8 cellular contexts compared by ENCODE assay signal in the genomic region with DNA sequence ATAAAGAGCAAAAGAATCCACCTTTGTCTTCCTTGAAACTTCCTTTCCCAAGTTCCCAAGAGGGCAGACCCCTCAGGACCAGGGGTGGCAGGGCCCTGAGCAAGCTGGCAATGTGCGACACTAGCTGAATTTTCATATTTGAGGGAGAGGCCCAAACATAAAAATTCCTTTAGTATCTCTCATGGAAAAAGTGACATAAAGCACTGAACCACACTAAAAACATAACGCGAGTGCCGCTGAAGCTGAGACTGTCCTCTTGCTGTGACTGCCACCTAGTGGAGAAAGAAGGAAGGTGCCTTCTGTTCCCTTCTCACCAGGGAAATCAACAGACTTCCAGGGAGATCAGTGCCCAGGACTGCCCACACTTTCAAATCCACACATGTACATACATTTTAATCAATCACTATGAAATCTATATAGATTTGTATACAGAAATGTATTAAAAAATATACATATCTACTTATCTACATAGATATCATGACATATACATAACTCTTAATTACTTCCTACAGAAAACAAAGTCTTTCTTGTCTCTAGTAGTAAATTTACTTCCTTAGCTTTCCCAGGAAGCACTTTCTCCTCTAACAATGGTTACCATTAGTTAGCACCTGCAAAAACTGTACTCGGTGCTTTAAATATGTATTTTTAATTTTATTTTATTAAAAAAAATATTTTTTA. TPM values are rescaled to one million over a fixed set of nuclear protein-coding genes. Genes with fewer than 3 reads are reported as not detected.
DNase-seq lines count a peak whose midpoint lies in the region; ATAC-seq and TF ChIP-seq lines count a peak whose summit lies in the region.

No MANE protein-coding gene starts in this region.

- no peak for TF ChIP-seq POLR2A in erythroblast (IDR thresholded peaks at IDR 0.05; ENCODE audit: low read length)

- no peak for ATAC-seq in HG02642 (IDR thresholded peaks at IDR 0.05; ENCODE audit: poor library complexity, unreplicated experiment)

- DNase-seq in GM10266 (ENCODE audit: extremely low spot score) = peak; percentile 85
- DNase-seq in Jurkat, Clone E6-1 (ENCODE audit: low read depth, low spot score) = peak; percentile 73
- peak; percentile 86 for DNase-seq in OCI-M1 (lab: John Stamatoyannopoulos, UW)
- DNase-seq in activated T-cell treated with anti-CD3 and anti-CD28 coated beads, Interleukin-2, amount 50 U/mL, for 1 hour = peak; percentile 55
- peak; percentile 78 to 90 for DNase-seq in erythroblast (lab: John Stamatoyannopoulos, UW)
- DNase-seq in myocyte (ENCODE audit: low read depth) = peak; percentile 95
- peak; percentile 30 to 38 for DNase-seq in stimulated activated CD8-positive, alpha-beta memory T cell treated with anti-CD3 and anti-CD28 coated beads, Interleukin-7, amount 100 ng/mL, for 1 hour (ENCODE audit: low read depth in 2 of 2)

- H3K4me3 ChIP-seq in Jurkat, Clone E6-1 (ENCODE audit: low read length) = no peak overlapping the region

- peak; percentile 94 for TF ChIP-seq CTCF in GM10266 (IDR thresholded peaks at IDR 0.05; ENCODE audit: control insufficient read depth, insufficient read depth, low read depth, missing control alignments)

RNA-seq across cellular contexts. Expression of a gene that starts 53.8 kb away (rescaled TPM):
- 8.1 TPM for polyA plus RNA-seq in Jurkat, Clone E6-1 (2012; ENCODE audit: insufficient read depth, insufficient read length)
- total RNA-seq in myocyte = 12.2 and 14.3 TPM in 2 replicates
- 37.7 TPM for polyA plus RNA-seq in myocyte (2012)

Comparison
In these comparisons a context has a peak if more than half of its experiments do, and no peak if none do; other contexts are left out.
1. DNase-seq: peak in every context shown above with its lines; median percentile 95 in myocyte; 86 in OCI-M1; 85 in GM10266; 84 in erythroblast; 73 in Jurkat, Clone E6-1; 55 in activated T-cell treated with anti-CD3 and anti-CD28 coated beads, Interleukin-2, amount 50 U/mL, for 1 hour; 34 in stimulated activated CD8-positive, alpha-beta memory T cell treated with anti-CD3 and anti-CD28 coated beads, Interleukin-7, amount 100 ng/mL, for 1 hour.